In genomic region chr3:105783631-105784030, GRCh38 we compare ENCODE assay signal across 20 cellular contexts.
"Had no signal": no experiment of that assay in that cellular context is flagged by ENCODE, and none has a peak within 500 bp of the region (broad histone marks: within the 10 kb centered on the region; RNA-seq: fewer than 3 reads in every experiment).

No MANE protein-coding gene starts in this region.

- ATAC-seq: activated T-cell treated with anti-CD3 and anti-CD28 coated beads, Interleukin-2, amount 50 U/mL, for 4 hours; left colon; psoas muscle; right cardiac atrium had no signal

- DNase-seq: activated CD4-positive, alpha-beta memory T cell treated with anti-CD3 and anti-CD28 coated beads for 36 hours; activated CD4-positive, CD25-positive, alpha-beta regulatory T cell treated with anti-CD3 and anti-CD28 coated beads, Interleukin-2, amount 50 U/mL, for 72 hours; activated effector memory CD4-positive, alpha-beta T cell treated with anti-CD3 and anti-CD28 coated beads, Interleukin-2, amount 50 U/mL, for 16 hours; activated T-cell treated with anti-CD3 and anti-CD28 coated beads, Interleukin-2, amount 50 U/mL, for 4 hours; anterior cingulate cortex; caudate nucleus; endodermal cell; foreskin fibroblast; islet precursor cell; left colon; ovary; psoas muscle; right cardiac atrium; stomach; upper lobe of left lung had no signal

- H3K9me3 ChIP-seq: ovary, psoas muscle, stomach, upper lobe of left lung had no signal

- H3K4me1 ChIP-seq: psoas muscle had no signal

- H3K36me3 ChIP-seq: ovary, stomach, upper lobe of left lung had no signal

- H3K27me3 Mint-ChIP-seq: activated CD4-positive, alpha-beta memory T cell treated with anti-CD3 and anti-CD28 coated beads for 36 hours; brain had no signal

- H3K9me3 Mint-ChIP-seq: activated CD4-positive, alpha-beta memory T cell treated with anti-CD3 and anti-CD28 coated beads for 36 hours; activated T-cell treated with anti-CD3 and anti-CD28 coated beads, Interleukin-2, amount 50 U/mL, for 4 hours; brain; endodermal cell; T-helper 1 cell treated with Interleukin-12 subunit alpha and Interleukin-12 subunit beta and Interleukin-4 antibody, amounts not matched to agents 30 μg/mL and 1 μg/mL, for 36 hours had no signal

- H3K27ac Mint-ChIP-seq: activated CD4-positive, alpha-beta memory T cell treated with anti-CD3 and anti-CD28 coated beads for 36 hours; brain; endodermal cell; T-helper 1 cell treated with Interleukin-12 subunit alpha and Interleukin-12 subunit beta and Interleukin-4 antibody, amounts not matched to agents 30 μg/mL and 1 μg/mL, for 36 hours had no signal

- H3K27me3 ChIP-seq: ovary, stomach, upper lobe of left lung had no signal

- H3K27ac ChIP-seq: epithelial cell of prostate, ovary, psoas muscle, skin epidermis, stomach, upper lobe of left lung, VCaP had no signal

- H3K4me3 ChIP-seq: ovary, psoas muscle, skin epidermis, stomach, upper lobe of left lung had no signal

- H3K4me3 Mint-ChIP-seq: activated CD4-positive, alpha-beta memory T cell treated with anti-CD3 and anti-CD28 coated beads for 36 hours; activated T-cell treated with anti-CD3 and anti-CD28 coated beads, Interleukin-2, amount 50 U/mL, for 4 hours; brain; endodermal cell; T-helper 1 cell treated with Interleukin-12 subunit alpha and Interleukin-12 subunit beta and Interleukin-4 antibody, amounts not matched to agents 30 μg/mL and 1 μg/mL, for 36 hours had no signal
